Comparison of ENCODE assay signal across 8 cellular contexts in genomic region chr13:102870677-102871415, GRCh38. TPM values are rescaled to one million over a fixed set of nuclear protein-coding genes. Genes with fewer than 3 reads are reported as not detected.
A peak's percentile ranks its signal among the peaks of the same experiment; 100 is the strongest.
DNase-seq lines count a peak whose midpoint lies in the region; ATAC-seq and TF ChIP-seq lines count a peak whose summit lies in the region.

No MANE protein-coding gene starts in this region.

- peaks cover 21 to 34% of the 10 kb centered on the region in 2 donors for H3K4me1 ChIP-seq in gastrocnemius medialis

- ATAC-seq in GM21786 (IDR thresholded peaks at IDR 0.05; ENCODE audit: unreplicated experiment) = peak; percentile 68
- ATAC-seq in gastrocnemius medialis = peak; percentile 74 to 87

- in situ Hi-C loops in gastrocnemius medialis (cut with MboI; ENCODE audit: low sequenced_read_pairs in 4 of 4) = no loop called here

- H3K27ac ChIP-seq in gastrocnemius medialis = peak overlapping the region in 3 of 4 donors; percentile 4 to 38 (median 34)

- intact Hi-C loops in gastrocnemius medialis (cut with DNase I; ENCODE audit: low total_unique reads) = no loop called here

- H3K4me3 ChIP-seq in gastrocnemius medialis = peak overlapping the region in 1 of 4 donors; percentile 36

- TF ChIP-seq POLR2A in gastrocnemius medialis (IDR thresholded peaks at IDR 0.05) = no peak

- peaks cover 0 to 63% of the 10 kb centered on the region in 2 donors for H3K36me3 ChIP-seq in gastrocnemius medialis

- no peaks in the 10 kb centered on the region for H3K27me3 ChIP-seq in gastrocnemius medialis

- H3K9me3 ChIP-seq in gastrocnemius medialis = no peaks in the 10 kb centered on the region

- DNase-seq in NCI-H1105 treated with DMSO at 0.1 percent for 48 hours (lab: John Stamatoyannopoulos, UW) (peak; percentile 16), NCI-H1105 (lab: John Stamatoyannopoulos, UW) (no peak), LHCN-M2 (ENCODE audit: low read depth) (peak; percentile 68), SW480 (ENCODE audit: low spot score) (peak; percentile 34), astrocyte of the hippocampus (ENCODE audit: low read depth, low spot score) (peak; percentile 84), hepatic stellate cell (ENCODE audit: low spot score) (peak; percentile 59), gastrocnemius medialis (peak in 1 of 2 donors; percentile 47)

- TF ChIP-seq CTCF in gastrocnemius medialis (IDR thresholded peaks at IDR 0.05 in 4 of 5, conservative IDR thresholded peaks at IDR 0.05 in 1 of 5) = peak; percentile 55 to 86 (median 63)

RNA-seq across cellular contexts. Expression of gene ERCC5, which starts 25.0 kb away (rescaled TPM):
- 56.8 and 75.1 TPM in 2 replicates for total RNA-seq in LHCN-M2 (2014; rRNA removed)
- 15.2 TPM for polyA plus RNA-seq in LHCN-M2 (2012)
- total RNA-seq in gastrocnemius medialis = 10 to 100 TPM; 43.5 to 77.7 (median 46.8) TPM
